Comparison of ENCODE assay signal across 20 cellular contexts in genomic region chr5:58335518-58335917, GRCh38.
DNase-seq lines count a peak whose midpoint lies in the region; ATAC-seq and TF ChIP-seq lines count a peak whose summit lies in the region.
"Had no signal": no experiment of that assay in that cellular context is flagged by ENCODE, and none has a peak within 500 bp of the region (broad histone marks: within the 10 kb centered on the region; RNA-seq: fewer than 3 reads in every experiment).

No MANE protein-coding gene starts in this region.

- H3K36me3 ChIP-seq in breast epithelium (no peaks in the 10 kb centered on the region), smooth muscle cell (ENCODE audit: low read depth) (no peaks in the 10 kb centered on the region)
- H3K36me3 ChIP-seq: gastrocnemius medialis, stomach, uterus had no signal

- in situ Hi-C loops in SK-MEL-5 (cut with HindIII; ENCODE audit: low pct_unique_long_range_greater_than_20kb, low sequenced_read_pairs): no loop called here

- no peaks in the 10 kb centered on the region for H3F3A ChIP-seq in smooth muscle cell (ENCODE audit: low read depth)

- no peak for ATAC-seq in HG02938 (IDR thresholded peaks at IDR 0.05; ENCODE audit: unreplicated experiment)
- ATAC-seq: activated CD8-positive, alpha-beta T cell treated with anti-CD3 and anti-CD28 coated beads, Interleukin-2, amount 10 ng/mL, durations not matched to agents 7 days and 5 days; gastrocnemius medialis; GM12878 had no signal

- H2AFZ ChIP-seq in smooth muscle cell (ENCODE audit: low read depth): no peak overlapping the region

- H3K27me3 ChIP-seq in breast epithelium (no peaks in the 10 kb centered on the region), smooth muscle cell (ENCODE audit: low read depth) (no peaks in the 10 kb centered on the region)
- H3K27me3 ChIP-seq: gastrocnemius medialis, stomach, uterus had no signal

- H3K4me1 ChIP-seq in breast epithelium: no peaks in the 10 kb centered on the region
- no peaks in the 10 kb centered on the region for H3K4me1 ChIP-seq in smooth muscle cell (ENCODE audit: low read depth)
- H3K4me1 ChIP-seq: gastrocnemius medialis, stomach, uterus had no signal

- POLR2A ChIA-PET in MCF 10A (lab: Yijun Ruan, JAX): interaction anchor here (1.0 to 1.2 kb wide), 2 partner anchors 123 to 124 kb away, joined by 3 to 4 read pairs; partner anchors contain the start of gene PLK2

- TF ChIP-seq CTCF in MCF 10A (IDR thresholded peaks at IDR 0.05; ENCODE audit: unreplicated experiment) (peak; percentile 6), breast epithelium (IDR thresholded peaks at IDR 0.05) (no peak), fibroblast of pulmonary artery (IDR thresholded peaks at IDR 0.05; ENCODE audit: low read length, missing control alignments) (peak; percentile 31), smooth muscle cell (IDR thresholded peaks at IDR 0.05; ENCODE audit: borderline replicate concordance, insufficient read depth, poor library complexity, severe bottlenecking) (peak; percentile 11)

- H3K4me3 ChIP-seq in breast epithelium: no peak overlapping the region
- no peak overlapping the region for H3K4me3 ChIP-seq in fibroblast of pulmonary artery (replicated peaks; ENCODE audit: low read depth, low read length)
- no peak overlapping the region for H3K4me3 ChIP-seq in smooth muscle cell
- H3K4me3 ChIP-seq: gastrocnemius medialis, GM12878, lung, stomach, uterus had no signal

- H3K9ac ChIP-seq in smooth muscle cell (ENCODE audit: low read depth): no peak overlapping the region

- DNase-seq in MCF 10A (ENCODE audit: unreplicated experiment) (peak; percentile 33), breast epithelium (ENCODE audit: low spot score in 2 of 2) (no peak), SK-MEL-5 (ENCODE audit: low read depth, low spot score) (peak; percentile 3), fibroblast of pulmonary artery (ENCODE audit: low read depth) (peak; percentile 8), smooth muscle cell (lab: John Stamatoyannopoulos, UW; ENCODE audit: unreplicated experiment) (no peak), NCI-H2227 treated with DMSO at 0.1 percent for 48 hours (lab: John Stamatoyannopoulos, UW) (no peak)
- DNase-seq in T-helper 2 cell treated with Interferon-gamma antibody and Interleukin-4, amounts not matched to agents 5 μg/mL and 100 μg/mL, for 36 hours (ENCODE audit: low spot score): no peak
- DNase-seq: activated CD8-positive, alpha-beta T cell treated with anti-CD3 and anti-CD28 coated beads, Interleukin-2, amount 10 ng/mL, durations not matched to agents 7 days and 5 days; caudate nucleus; effector memory CD4-positive, alpha-beta T cell; gastrocnemius medialis; GOT3; NCI-H187 treated with DMSO at 0.1 percent for 48 hours; NCI-H446 treated with DMSO at 0.1 percent for 48 hours; stimulated activated CD4-positive, alpha-beta T cell treated with anti-CD3 and anti-CD28 coated beads, Interleukin-15, amount 100 ng/mL, for 24 hours; stomach; uterus had no signal

- H4K20me1 ChIP-seq in smooth muscle cell (ENCODE audit: low read depth): no peaks in the 10 kb centered on the region

- no peak overlapping the region for H3K27ac ChIP-seq in breast epithelium
- H3K27ac ChIP-seq in smooth muscle cell (ENCODE audit: low read depth): no peak overlapping the region
- H3K27ac ChIP-seq: gastrocnemius medialis, stomach, uterus had no signal

- intact Hi-C loops in MCF 10A (cut with micrococcal nuclease): no loop called here
- intact Hi-C loops in breast epithelium (cut with DNase I; ENCODE audit: low total_unique reads): no loop called here

- TF ChIP-seq POLR2A in breast epithelium (IDR thresholded peaks at IDR 0.05): no peak

- H3K79me2 ChIP-seq in smooth muscle cell (ENCODE audit: low read depth): no peaks in the 10 kb centered on the region

- H3K27me3 Mint-ChIP-seq in MCF 10A (ENCODE audit: insufficient read depth, unreplicated experiment): no peaks in the 10 kb centered on the region
- no peaks in the 10 kb centered on the region for H3K27me3 Mint-ChIP-seq in T-helper 2 cell treated with Interferon-gamma antibody and Interleukin-4, amounts not matched to agents 5 μg/mL and 100 μg/mL, for 36 hours (ENCODE audit: low read depth)

- no peaks in the 10 kb centered on the region for H3K9me3 ChIP-seq in breast epithelium
- no peaks in the 10 kb centered on the region for H3K9me3 ChIP-seq in smooth muscle cell (replicated peaks; ENCODE audit: low read depth)
- H3K9me3 ChIP-seq: gastrocnemius medialis, uterus had no signal

- H3K27ac Mint-ChIP-seq in MCF 10A (ENCODE audit: low read depth, unreplicated experiment): no peak overlapping the region
- no peak overlapping the region for H3K27ac Mint-ChIP-seq in T-helper 2 cell treated with Interferon-gamma antibody and Interleukin-4, amounts not matched to agents 5 μg/mL and 100 μg/mL, for 36 hours
- H3K27ac Mint-ChIP-seq: activated CD8-positive, alpha-beta T cell treated with anti-CD3 and anti-CD28 coated beads, Interleukin-2, amount 10 ng/mL, durations not matched to agents 7 days and 5 days had no signal

- no TSS peak for BruUV-seq in MCF 10A (replicated peaks; lab: Mats Ljungman, UMichigan)

- CTCF ChIA-PET in MCF 10A (lab: Yijun Ruan, JAX): interaction anchor here (0.5 to 1.0 kb wide), 5 partner anchors 9 to 837 kb away, joined by 3 to 4 read pairs (median 3); no protein-coding TSS in a partner anchor

- H3K4me2 ChIP-seq in smooth muscle cell: no peak overlapping the region

- no peaks in the 10 kb centered on the region for H3K36me3 Mint-ChIP-seq in MCF 10A (ENCODE audit: insufficient read depth, unreplicated experiment)
- H3K36me3 Mint-ChIP-seq in T-helper 2 cell treated with Interferon-gamma antibody and Interleukin-4, amounts not matched to agents 5 μg/mL and 100 μg/mL, for 36 hours (ENCODE audit: low read depth): no peaks in the 10 kb centered on the region

- H3K9me3 Mint-ChIP-seq in MCF 10A (ENCODE audit: unreplicated experiment): no peaks in the 10 kb centered on the region
- no peaks in the 10 kb centered on the region for H3K9me3 Mint-ChIP-seq in T-helper 2 cell treated with Interferon-gamma antibody and Interleukin-4, amounts not matched to agents 5 μg/mL and 100 μg/mL, for 36 hours

- peaks cover 6% of the 10 kb centered on the region for H3K4me1 Mint-ChIP-seq in MCF 10A (ENCODE audit: insufficient read depth, unreplicated experiment)
- no peaks in the 10 kb centered on the region for H3K4me1 Mint-ChIP-seq in T-helper 2 cell treated with Interferon-gamma antibody and Interleukin-4, amounts not matched to agents 5 μg/mL and 100 μg/mL, for 36 hours (ENCODE audit: low read depth)

- no peak overlapping the region for H3K4me3 Mint-ChIP-seq in MCF 10A (ENCODE audit: unreplicated experiment)
- H3K4me3 Mint-ChIP-seq in T-helper 2 cell treated with Interferon-gamma antibody and Interleukin-4, amounts not matched to agents 5 μg/mL and 100 μg/mL, for 36 hours: no peak overlapping the region
- H3K4me3 Mint-ChIP-seq: activated CD8-positive, alpha-beta T cell treated with anti-CD3 and anti-CD28 coated beads, Interleukin-2, amount 10 ng/mL, durations not matched to agents 7 days and 5 days had no signal

Comparison
In these comparisons a context has a peak if more than half of its experiments do, and no peak if none do; other contexts are left out.
1. DNase-seq: peak in MCF 10A (single experiment), SK-MEL-5 (single experiment) and fibroblast of pulmonary artery (single experiment); none in breast epithelium (0 of 2), smooth muscle cell (single experiment), T-helper 2 cell treated with Interferon-gamma antibody and Interleukin-4, amounts not matched to agents 5 μg/mL and 100 μg/mL, for 36 hours (single experiment) and NCI-H2227 treated with DMSO at 0.1 percent for 48 hours (single experiment).
2. CTCF ChIP-seq: peak in MCF 10A (single experiment), fibroblast of pulmonary artery (single experiment) and smooth muscle cell (single experiment); none in breast epithelium (0 of 3).